Comparison of ENCODE assay signal across 14 cellular contexts in genomic region chr10:3881622-3882021, GRCh38.
"Had no signal": no experiment of that assay in that cellular context is flagged by ENCODE, and none has a peak within 500 bp of the region (broad histone marks: within the 10 kb centered on the region; RNA-seq: fewer than 3 reads in every experiment).

No MANE protein-coding gene starts in this region.

- H3K4me3 Mint-ChIP-seq: activated naive CD4-positive, alpha-beta T cell treated with anti-CD3 and anti-CD28 coated beads, Interleukin-2, amount 10 ng/mL, durations not matched to agents 7 days and 5 days; activated T-helper 1 cell treated with anti-CD3 and anti-CD28 coated beads, Interleukin-12 subunit alpha, Interleukin-12 subunit beta, Interleukin-2, Interleukin-4 antibody, amounts not matched to agents 30 ng/mL and 10 ng/mL and 1 ng/mL, durations not matched to agents 14 hours and 24 hours and 36 hours; brain; endodermal cell had no signal

- H3K4me2 ChIP-seq: SK-N-SH had no signal

- H3K36me3 Mint-ChIP-seq: activated naive CD4-positive, alpha-beta T cell treated with anti-CD3 and anti-CD28 coated beads, Interleukin-2, amount 10 ng/mL, durations not matched to agents 7 days and 5 days; brain had no signal

- H3K9me3 ChIP-seq: esophagus muscularis mucosa, SK-N-SH, stomach had no signal

- H3K27ac ChIP-seq: esophagus muscularis mucosa, stomach had no signal

- ATAC-seq: left cardiac atrium had no signal

- H3K27ac Mint-ChIP-seq: activated naive CD4-positive, alpha-beta T cell treated with anti-CD3 and anti-CD28 coated beads, Interleukin-2, amount 10 ng/mL, durations not matched to agents 7 days and 5 days; activated T-helper 1 cell treated with anti-CD3 and anti-CD28 coated beads, Interleukin-12 subunit alpha, Interleukin-12 subunit beta, Interleukin-2, Interleukin-4 antibody, amounts not matched to agents 30 ng/mL and 10 ng/mL and 1 ng/mL, durations not matched to agents 14 hours and 24 hours and 36 hours; brain; endodermal cell had no signal

- H3K9ac ChIP-seq: SK-N-SH had no signal

- H3K27me3 ChIP-seq: esophagus muscularis mucosa, stomach had no signal

- H3K9me2 ChIP-seq: SK-N-SH had no signal

- DNase-seq: activated CD4-positive, alpha-beta T cell treated with anti-CD3 and anti-CD28 coated beads for 4 hours; activated naive CD4-positive, alpha-beta T cell treated with anti-CD3 and anti-CD28 coated beads, Interleukin-2, amount 10 ng/mL, durations not matched to agents 7 days and 5 days; amniotic stem cell; cerebellar nuclear complex; dermis blood vessel endothelial cell; endodermal cell; glutamatergic neuron; left cardiac atrium; SK-N-SH; stimulated activated CD4-positive, alpha-beta T cell treated with anti-CD3 and anti-CD28 coated beads, Interleukin-2, amount 100 ng/mL, for 48 hours; stomach had no signal

- H3K4me3 ChIP-seq: esophagus muscularis mucosa, stomach had no signal

- H3K36me3 ChIP-seq: esophagus muscularis mucosa, stomach had no signal
